ENCODE assay signal across 18 cellular contexts in the genomic region with DNA sequence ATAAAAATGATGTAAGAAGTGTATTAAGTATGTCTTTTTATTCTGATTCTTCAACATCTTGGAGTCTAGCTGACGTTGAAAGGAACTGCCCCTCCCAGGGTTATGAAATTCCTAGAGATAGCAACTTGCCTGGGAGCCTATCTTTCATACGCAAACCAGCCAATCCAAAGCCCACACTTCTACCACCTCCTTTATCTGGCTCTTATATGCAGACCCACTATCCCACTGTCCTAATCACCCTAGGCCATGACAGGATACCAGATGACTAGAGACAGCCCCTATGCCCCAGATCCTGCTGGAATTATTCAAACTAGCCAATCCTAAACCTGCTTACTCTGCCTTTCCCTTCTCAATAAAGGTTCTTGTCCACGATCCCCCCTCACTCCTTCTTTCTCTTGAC. TPM values are rescaled to one million over a fixed set of nuclear protein-coding genes. Genes with fewer than 3 reads are reported as not detected.
DNase-seq lines count a peak whose midpoint lies in the region; ATAC-seq and TF ChIP-seq lines count a peak whose summit lies in the region.
"Had no signal": no experiment of that assay in that cellular context is flagged by ENCODE, and none has a peak within 500 bp of the region (broad histone marks: within the 10 kb centered on the region; RNA-seq: fewer than 3 reads in every experiment).

No MANE protein-coding gene starts in this region.

- no peak overlapping the region for H2AK5ac ChIP-seq in mesenchymal stem cell (ENCODE audit: low read length, severe bottlenecking)

- no peak overlapping the region for H3K23ac ChIP-seq in mesenchymal stem cell (ENCODE audit: low read length in 2 of 2)

- no peaks in the 10 kb centered on the region for H4K20me1 ChIP-seq in Loucy (ENCODE audit: insufficient read depth, low read length, poor library complexity, severe bottlenecking)

- peak overlapping the region; percentile 89 for H3K27ac Mint-ChIP-seq in activated CD4-positive, alpha-beta T cell treated with anti-CD3 and anti-CD28 coated beads, Interleukin-2, amount 10 ng/mL, durations not matched to agents 7 days and 5 days
- H3K27ac Mint-ChIP-seq in activated T-helper 17 cell treated with anti-CD3 and anti-CD28 coated beads, Interleukin-2, amount 50 U/mL, for 72 hours, result peak overlapping the region; percentile 91

- 97% methylated on average over 3 of the region's 3 CpGs for WGBS in mesenchymal stem cell

- H4K8ac ChIP-seq in mesenchymal stem cell (ENCODE audit: low read length), result no peak overlapping the region

- CTCF ChIA-PET in activated CD4-positive, alpha-beta T cell treated with anti-CD3 and anti-CD28 coated beads, Interleukin-2, amount 10 ng/mL, durations not matched to agents 7 days and 5 days (lab: Charles Lee), result interaction anchor here (0.9 kb wide), 1 partner anchor 12 kb away, joined by 3 read pairs; a partner anchor contains a TSS

- H3K79me2 ChIP-seq in Loucy (ENCODE audit: insufficient read depth, low read length), result no peaks in the 10 kb centered on the region

- H3K36me3 Mint-ChIP-seq in activated CD4-positive, alpha-beta T cell treated with anti-CD3 and anti-CD28 coated beads, Interleukin-2, amount 10 ng/mL, durations not matched to agents 7 days and 5 days (ENCODE audit: low read depth), result peaks cover 35% of the 10 kb centered on the region
- no peaks in the 10 kb centered on the region for H3K36me3 Mint-ChIP-seq in activated T-helper 17 cell treated with anti-CD3 and anti-CD28 coated beads, Interleukin-2, amount 50 U/mL, for 72 hours (ENCODE audit: low read depth)

- H2BK5ac ChIP-seq in mesenchymal stem cell (ENCODE audit: low read depth, low read length, poor library complexity, severe bottlenecking), result no peak overlapping the region

- H3K18ac ChIP-seq in mesenchymal stem cell (ENCODE audit: low read depth in 1 of 2, low read length in 2 of 2), result peak overlapping the region in 1 of 2 experiments; percentile 75

- peak overlapping the region; percentile 65 for H3K4me2 ChIP-seq in Loucy (ENCODE audit: low read depth, low read length, poor library complexity, severe bottlenecking)
- no peak overlapping the region for H3K4me2 ChIP-seq in mesenchymal stem cell (ENCODE audit: low read length, poor library complexity, severe bottlenecking)
- H3K4me2 ChIP-seq: A549 had no signal

- no peaks in the 10 kb centered on the region for H3K27me3 ChIP-seq in Loucy (ENCODE audit: insufficient read depth, low read length, poor library complexity, severe bottlenecking)
- no peaks in the 10 kb centered on the region for H3K27me3 ChIP-seq in mesenchymal stem cell (ENCODE audit: control insufficient read depth in 1 of 2, insufficient read depth in 1 of 2, low read length in 2 of 2)
- H3K27me3 ChIP-seq in tibial artery, result no peaks in the 10 kb centered on the region
- H3K27me3 ChIP-seq: gastrocnemius medialis, MG63, right atrium auricular region had no signal

- H3K14ac ChIP-seq in mesenchymal stem cell (ENCODE audit: low read length in 2 of 2), result no peak overlapping the region

- H3K4me1 Mint-ChIP-seq in activated CD4-positive, alpha-beta T cell treated with anti-CD3 and anti-CD28 coated beads, Interleukin-2, amount 10 ng/mL, durations not matched to agents 7 days and 5 days, result peaks cover 33% of the 10 kb centered on the region
- peaks cover 22% of the 10 kb centered on the region for H3K4me1 Mint-ChIP-seq in activated T-helper 17 cell treated with anti-CD3 and anti-CD28 coated beads, Interleukin-2, amount 50 U/mL, for 72 hours

- H3K9me3 ChIP-seq in Loucy (ENCODE audit: insufficient read depth, low read depth, low read length) (no peaks in the 10 kb centered on the region), mesenchymal stem cell (ENCODE audit: control insufficient read depth, low read length) (no peaks in the 10 kb centered on the region), tibial artery (no peaks in the 10 kb centered on the region)
- H3K9me3 ChIP-seq: A549, gastrocnemius medialis, right atrium auricular region had no signal

- POLR2A ChIA-PET in activated CD4-positive, alpha-beta T cell treated with anti-CD3 and anti-CD28 coated beads, Interleukin-2, amount 10 ng/mL, durations not matched to agents 7 days and 5 days (lab: Charles Lee), result no interaction called here

- H3K27ac ChIP-seq in mesenchymal stem cell (ENCODE audit: low read length, poor library complexity, severe bottlenecking) (no peak overlapping the region), tibial artery (no peak overlapping the region)
- H3K27ac ChIP-seq: A549, gastrocnemius medialis, right atrium auricular region had no signal

- no peak for DNase-seq in activated CD4-positive, alpha-beta T cell treated with anti-CD3 and anti-CD28 coated beads, Interleukin-2, amount 10 ng/mL, durations not matched to agents 7 days and 5 days
- no peak for DNase-seq in activated CD4-positive, alpha-beta T cell treated with anti-CD3 and anti-CD28 coated beads for 4 hours
- DNase-seq in mesenchymal stem cell, result no peak
- no peak for DNase-seq in tibial artery
- no peak for DNase-seq in COLO668 (lab: John Stamatoyannopoulos, UW; ENCODE audit: unreplicated experiment)
- DNase-seq: activated gamma-delta T cell, cerebellar nuclear complex, DMS 273 treated with DMSO at 0.1 percent for 48 hours, gastrocnemius medialis, MG63, NCI-H1436, NCI-H524 treated with DMSO at 0.1 percent for 48 hours, substantia nigra had no signal

- H3K4me3 Mint-ChIP-seq in activated CD4-positive, alpha-beta T cell treated with anti-CD3 and anti-CD28 coated beads, Interleukin-2, amount 10 ng/mL, durations not matched to agents 7 days and 5 days, result no peak overlapping the region
- peak overlapping the region; percentile 58 for H3K4me3 Mint-ChIP-seq in activated T-helper 17 cell treated with anti-CD3 and anti-CD28 coated beads, Interleukin-2, amount 50 U/mL, for 72 hours

- H3K4me3 ChIP-seq in Loucy (ENCODE audit: low read length, poor library complexity, severe bottlenecking), result peak overlapping the region; percentile 43
- no peak overlapping the region for H3K4me3 ChIP-seq in mesenchymal stem cell (ENCODE audit: insufficient read depth in 1 of 2, low read depth in 1 of 2, low read length in 2 of 2)
- H3K4me3 ChIP-seq in tibial artery, result no peak overlapping the region
- H3K4me3 ChIP-seq: A549, gastrocnemius medialis, MG63, right atrium auricular region had no signal

- H2BK12ac ChIP-seq in mesenchymal stem cell (ENCODE audit: low read length in 2 of 2), result peak overlapping the region in 1 of 2 experiments; percentile 87

- peaks cover 36% of the 10 kb centered on the region for H3K9me3 Mint-ChIP-seq in activated CD4-positive, alpha-beta T cell treated with anti-CD3 and anti-CD28 coated beads, Interleukin-2, amount 10 ng/mL, durations not matched to agents 7 days and 5 days
- H3K9me3 Mint-ChIP-seq in activated T-helper 17 cell treated with anti-CD3 and anti-CD28 coated beads, Interleukin-2, amount 50 U/mL, for 72 hours, result peaks cover 11% of the 10 kb centered on the region

- TF ChIP-seq CTCF in Loucy (conservative IDR thresholded peaks at IDR 0.05; ENCODE audit: low read length) (no peak), tibial artery (IDR thresholded peaks at IDR 0.05) (no peak)

- peak overlapping the region; percentile 73 for H2BK15ac ChIP-seq in mesenchymal stem cell (ENCODE audit: low read depth, poor library complexity, severe bottlenecking)

- no peak for ATAC-seq in activated T-helper 17 cell treated with anti-CD3 and anti-CD28 coated beads, Interleukin-2, amount 50 U/mL, for 72 hours (replicated peaks)
- no peak for ATAC-seq in GM18520 (IDR thresholded peaks at IDR 0.05; ENCODE audit: unreplicated experiment)
- ATAC-seq: A549, gastrocnemius medialis had no signal

- H3K4ac ChIP-seq in mesenchymal stem cell (ENCODE audit: low read depth in 1 of 2, low read length in 2 of 2), result peak overlapping the region in 1 of 2 experiments; percentile 75

- H3K36me3 ChIP-seq in Loucy (ENCODE audit: insufficient read depth, low read length) (no peaks in the 10 kb centered on the region), mesenchymal stem cell (ENCODE audit: control insufficient read depth in 1 of 2, insufficient read depth in 2 of 2, low read depth in 1 of 2, low read length in 2 of 2) (no peaks in the 10 kb centered on the region), tibial artery (no peaks in the 10 kb centered on the region)
- H3K36me3 ChIP-seq: gastrocnemius medialis, MG63, right atrium auricular region had no signal

- peak overlapping the region; percentile 50 for H3K9ac ChIP-seq in Loucy (ENCODE audit: low read depth, low read length, poor library complexity, severe bottlenecking)
- H3K9ac ChIP-seq in mesenchymal stem cell (ENCODE audit: low read length), result no peak overlapping the region

- H2BK120ac ChIP-seq in mesenchymal stem cell (ENCODE audit: low read depth, low read length), result peak overlapping the region; percentile 82

- H4K91ac ChIP-seq in mesenchymal stem cell (ENCODE audit: low read length), result peak overlapping the region; percentile 48

- H3K9me2 ChIP-seq in Loucy (replicated peaks; ENCODE audit: low read depth, low read length), result no peaks in the 10 kb centered on the region

- H2AFZ ChIP-seq in Loucy (ENCODE audit: low read length) (peak overlapping the region; percentile 26; the same call in 1 of the 2 replicates), mesenchymal stem cell (ENCODE audit: low read depth, low read length) (no peak overlapping the region)

- H3K4me1 ChIP-seq in Loucy (ENCODE audit: insufficient read depth, low read length, poor library complexity, severe bottlenecking) (peaks cover 38% of the 10 kb centered on the region), mesenchymal stem cell (ENCODE audit: control insufficient read depth, insufficient read depth, low read depth, low read length) (no peaks in the 10 kb centered on the region), tibial artery (peaks cover 0 to under 1% (median 0%) of the 10 kb centered on the region in 4 donors)
- H3K4me1 ChIP-seq: right atrium auricular region had no signal

- intact Hi-C loops in tibial artery (cut with DNase I; ENCODE audit: low total_unique reads), result no loop called here

- H3K79me1 ChIP-seq in mesenchymal stem cell (replicated peaks; ENCODE audit: low read length, poor library complexity, severe bottlenecking), result no peaks in the 10 kb centered on the region

- no peaks in the 10 kb centered on the region for H3F3A ChIP-seq in Loucy (ENCODE audit: low read depth)

- H3K27me3 Mint-ChIP-seq in activated CD4-positive, alpha-beta T cell treated with anti-CD3 and anti-CD28 coated beads, Interleukin-2, amount 10 ng/mL, durations not matched to agents 7 days and 5 days, result no peaks in the 10 kb centered on the region
- H3K27me3 Mint-ChIP-seq in activated T-helper 17 cell treated with anti-CD3 and anti-CD28 coated beads, Interleukin-2, amount 50 U/mL, for 72 hours, result no peaks in the 10 kb centered on the region

RNA-seq across cellular contexts. Expression of a gene that starts 11.8 kb away (rescaled TPM):
- 10 to 100 TPM; 28.2 to 39.8 TPM for total RNA-seq in activated CD4-positive, alpha-beta T cell treated with anti-CD3 and anti-CD28 coated beads, Interleukin-2, amount 10 ng/mL, durations not matched to agents 7 days and 5 days
- total RNA-seq in activated T-helper 17 cell treated with anti-CD3 and anti-CD28 coated beads, Interleukin-2, amount 50 U/mL, for 72 hours, result 10 to 100 TPM; 33.5 to 40.9 TPM
- 117 TPM for polyA plus RNA-seq in mesenchymal stem cell (2013, experiment 1 of 2)
- 117 TPM for polyA plus RNA-seq in mesenchymal stem cell (2013, experiment 2 of 2)
